ENCODE assay signal across 1 cellular context in the genomic region with DNA sequence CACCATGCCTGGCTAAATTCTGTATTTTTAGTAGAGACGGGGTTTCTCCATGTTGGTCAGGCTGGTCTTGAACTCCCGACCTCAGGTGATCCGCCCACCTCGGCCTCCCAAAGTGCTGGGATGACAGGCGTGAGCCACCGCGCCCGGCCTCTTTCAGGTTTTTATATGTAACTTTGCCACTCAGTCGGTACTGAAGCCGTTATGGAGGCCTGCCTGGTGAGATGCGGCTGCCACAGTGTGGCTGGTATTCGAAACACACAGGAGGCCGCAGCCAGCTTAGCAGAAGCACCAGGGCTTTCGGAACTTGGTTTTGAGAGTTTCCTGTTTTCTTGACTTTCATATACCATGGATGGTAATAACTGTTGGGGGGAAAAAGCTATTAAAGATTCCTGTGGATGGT.
TF ChIP-seq lines count a peak whose summit lies in the region.

No MANE protein-coding gene starts in this region.

TF ChIP-seq in H1, 55 proteins besides CTCF, POLR2A, EP300 and RAD21:
- TF ChIP-seq TEAD4 (IDR thresholded peaks at IDR 0.05; ENCODE audit: low read depth, low read length), result 0 out of 2 replicates have a peak, but pooled peaks have one; percentile 19
